Comparison of ENCODE assay signal across 9 cellular contexts in the genomic region with DNA sequence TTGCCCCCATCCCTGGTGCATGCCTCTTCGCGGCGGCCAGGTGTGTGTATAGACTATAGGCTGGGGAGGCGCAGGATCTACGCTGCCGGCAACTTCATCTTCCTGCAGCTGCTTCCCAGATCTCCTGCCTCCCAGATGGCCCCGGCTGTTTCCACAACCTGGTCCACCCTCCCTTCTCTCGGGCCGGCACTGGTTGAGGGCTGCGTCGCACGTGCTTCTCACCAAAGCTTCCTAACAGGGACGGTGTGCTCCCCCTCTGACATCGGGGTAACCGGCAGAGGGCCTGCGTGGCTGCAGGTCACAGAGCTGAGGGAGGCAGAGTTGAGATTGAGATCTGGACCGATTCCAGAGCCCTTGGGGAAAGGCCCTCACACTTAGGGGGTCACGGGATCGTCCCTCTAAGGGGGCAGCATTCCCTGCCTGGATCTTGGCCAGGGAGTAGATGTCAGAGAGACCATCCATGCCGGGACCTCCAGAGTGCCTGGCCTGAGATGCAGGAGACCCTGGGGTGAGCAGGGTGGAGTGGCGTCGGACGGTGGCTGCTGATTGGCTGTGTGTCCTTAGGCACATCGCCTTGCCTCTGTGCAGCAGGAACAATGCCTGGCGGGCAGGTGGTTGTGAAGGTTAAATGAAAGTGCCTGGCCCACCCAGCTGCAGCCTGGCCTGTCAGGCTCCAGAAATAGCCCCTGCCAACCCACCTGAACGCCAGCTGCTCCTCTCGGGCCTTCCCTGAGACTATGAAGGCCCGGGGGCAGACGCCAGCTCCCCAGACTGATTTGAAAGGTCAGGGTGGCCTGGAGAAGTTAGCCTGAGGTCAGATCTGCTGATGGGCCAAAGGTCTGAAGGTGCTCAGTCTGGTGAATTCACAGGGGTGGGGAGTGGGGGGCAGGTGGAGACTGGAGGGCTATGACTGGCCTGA. TPM values are rescaled to one million over a fixed set of nuclear protein-coding genes. Genes with fewer than 3 reads are reported as not detected.
DNase-seq lines count a peak whose midpoint lies in the region; ATAC-seq, FAIRE-seq and TF ChIP-seq lines count a peak whose summit lies in the region.
"Had no signal": no experiment of that assay in that cellular context is flagged by ENCODE, and none has a peak within 500 bp of the region (broad histone marks: within the 10 kb centered on the region; RNA-seq: fewer than 3 reads in every experiment).

No MANE protein-coding gene starts in this region.

- H3K36me3 ChIP-seq in H1 (ENCODE audit: control insufficient read depth in 2 of 4, insufficient read depth in 4 of 4, low read length in 3 of 4), result peaks cover 6 to 27% (median 14%) of the 10 kb centered on the region in 4 experiments; a peak in 7 of 8 replicates
- peaks cover 0 to 25% (median 5%) of the 10 kb centered on the region in 3 experiments for H3K36me3 ChIP-seq in naive thymus-derived CD4-positive, alpha-beta T cell (ENCODE audit: control insufficient read depth in 2 of 3, insufficient read depth in 3 of 3, low read length in 3 of 3)

- H3K27ac ChIP-seq in H1 (ENCODE audit: low read depth, low read length), result 0 out of 2 replicates have a peak overlapping the region, but pooled peaks have one; percentile 6
- H3K27ac ChIP-seq in naive thymus-derived CD4-positive, alpha-beta T cell (ENCODE audit: low read depth, low read length), result no peak overlapping the region
- H3K27ac ChIP-seq: C4-2B had no signal

- H3K56ac ChIP-seq in H1 (replicated peaks; ENCODE audit: insufficient read length, low read depth, low read length), result no peak overlapping the region

- no peak overlapping the region for H4K5ac ChIP-seq in H1 (ENCODE audit: insufficient read length, low read depth, low read length)

- H3K18ac ChIP-seq in H1 (ENCODE audit: extremely low read depth, low read length), result peak overlapping the region; percentile 73

- peak overlapping the region; percentile 43 for H4K8ac ChIP-seq in H1 (ENCODE audit: extremely low read depth, insufficient read depth, low read length)

- no peak overlapping the region for H3K4ac ChIP-seq in H1 (replicated peaks; ENCODE audit: insufficient read length, low read depth, low read length)

- no peaks in the 10 kb centered on the region for H3K27me3 Mint-ChIP-seq in stimulated activated memory B cell treated with anti-CD40 and anti-IgM and Interleukin-4, amounts not matched to agents 10 μg/mL and 1 μg/mL and 100 μg/mL, for 72 hours
- H3K27me3 Mint-ChIP-seq in mesothelial cell of epicardium (ENCODE audit: low read depth), result peaks cover 9% of the 10 kb centered on the region
- H3K27me3 Mint-ChIP-seq in naive thymus-derived CD4-positive, alpha-beta T cell, result no peaks in the 10 kb centered on the region

- peaks cover 0 to 12% (median 4%) of the 10 kb centered on the region in 4 experiments; a peak in 5 of 7 replicates for H3K4me1 ChIP-seq in H1 (replicated peaks in 1 of 4; ENCODE audit: control insufficient read depth in 3 of 4, insufficient read depth in 4 of 4, low read length in 3 of 4)
- no peaks in the 10 kb centered on the region for H3K4me1 ChIP-seq in naive thymus-derived CD4-positive, alpha-beta T cell (ENCODE audit: control insufficient read depth in 2 of 2, insufficient read depth in 2 of 2, low read length in 2 of 2)

- H2AK5ac ChIP-seq in H1 (ENCODE audit: low read depth, low read length), result no peak overlapping the region; the same call in 1 of the 2 replicates

- no peaks in the 10 kb centered on the region; the same call in 1 of the 2 replicates for H3K79me1 ChIP-seq in H1 (ENCODE audit: low read depth, low read length)

- H3K27me3 ChIP-seq in H1 (replicated peaks in 1 of 4; ENCODE audit: control insufficient read depth in 3 of 4, extremely low read depth in 1 of 4, insufficient read depth in 3 of 4, low read length in 3 of 4), result no peaks in the 10 kb centered on the region
- H3K27me3 ChIP-seq in naive thymus-derived CD4-positive, alpha-beta T cell (ENCODE audit: control insufficient read depth in 2 of 2, insufficient read depth in 2 of 2, low read length in 2 of 2), result no peaks in the 10 kb centered on the region

- ATAC-seq in Right ventricle myocardium superior (ENCODE audit: poor library complexity), result peak; percentile 21
- peak; percentile 37 for ATAC-seq in stimulated activated memory B cell treated with anti-CD40 and anti-IgM and Interleukin-4, amounts not matched to agents 10 μg/mL and 1 μg/mL and 100 μg/mL, for 72 hours
- ATAC-seq in naive thymus-derived CD4-positive, alpha-beta T cell, result no peak

- no peak for FAIRE-seq in H1 (lab: Jason Lieb, UNC)

- H2BK120ac ChIP-seq in H1 (replicated peaks; ENCODE audit: low read depth, low read length), result no peak overlapping the region

- H3K4me1 Mint-ChIP-seq in stimulated activated memory B cell treated with anti-CD40 and anti-IgM and Interleukin-4, amounts not matched to agents 10 μg/mL and 1 μg/mL and 100 μg/mL, for 72 hours, result peaks cover 31% of the 10 kb centered on the region
- no peaks in the 10 kb centered on the region for H3K4me1 Mint-ChIP-seq in mesothelial cell of epicardium
- H3K4me1 Mint-ChIP-seq in naive thymus-derived CD4-positive, alpha-beta T cell, result no peaks in the 10 kb centered on the region

- no peak overlapping the region for H2BK20ac ChIP-seq in H1 (ENCODE audit: low read length)

- peak overlapping the region; percentile 57 for H3K27ac Mint-ChIP-seq in stimulated activated memory B cell treated with anti-CD40 and anti-IgM and Interleukin-4, amounts not matched to agents 10 μg/mL and 1 μg/mL and 100 μg/mL, for 72 hours
- no peak overlapping the region for H3K27ac Mint-ChIP-seq in mesothelial cell of epicardium
- no peak overlapping the region for H3K27ac Mint-ChIP-seq in naive thymus-derived CD4-positive, alpha-beta T cell

- H3K23me2 ChIP-seq in H1 (ENCODE audit: low read depth, low read length), result 0 out of 2 replicates have a peak, but pooled peaks cover 2% of the 10 kb centered on the region

- H3K9me3 Mint-ChIP-seq in stimulated activated memory B cell treated with anti-CD40 and anti-IgM and Interleukin-4, amounts not matched to agents 10 μg/mL and 1 μg/mL and 100 μg/mL, for 72 hours, result no peaks in the 10 kb centered on the region
- H3K9me3 Mint-ChIP-seq in mesothelial cell of epicardium, result no peaks in the 10 kb centered on the region
- H3K9me3 Mint-ChIP-seq in naive thymus-derived CD4-positive, alpha-beta T cell, result no peaks in the 10 kb centered on the region

- intact Hi-C loops in Right ventricle myocardium superior (cut with DNase I) (no loop called here), cardiac septum (cut with DNase I) (loop anchor here (10.0 kb wide), 1 partner anchor 672 kb away; no protein-coding TSS in a partner anchor)
- intact Hi-C loops in naive thymus-derived CD4-positive, alpha-beta T cell (cut with micrococcal nuclease), result no loop called here

- peak in 1 of 2 experiments; percentile 72; a peak in 1 of 3 replicates for TF ChIP-seq EP300 in H1 (IDR thresholded peaks at IDR 0.05; ENCODE audit: borderline replicate concordance in 1 of 2, low read depth in 2 of 2, low read length in 2 of 2)

- TF ChIP-seq CTCF in H1 (IDR thresholded peaks at IDR 0.05; ENCODE audit: control extremely low read depth in 1 of 3, insufficient read depth in 1 of 3, low read depth in 1 of 3, low read length in 3 of 3) (peak in 1 of 3 experiments; percentile 13; a peak in 1 of 4 replicates), mesothelial cell of epicardium (IDR thresholded peaks at IDR 0.05; ENCODE audit: unreplicated experiment) (no peak)

- no peak overlapping the region for H2BK12ac ChIP-seq in H1 (ENCODE audit: low read depth, low read length)

- H4K91ac ChIP-seq in H1 (replicated peaks; ENCODE audit: insufficient read length, low read length), result no peak overlapping the region

- peak in 1 of 2 experiments; percentile 10; a peak in 1 of 4 replicates for TF ChIP-seq RAD21 in H1 (IDR thresholded peaks at IDR 0.05 in 1 of 2, conservative IDR thresholded peaks at IDR 0.05 in 1 of 2; ENCODE audit: low read depth in 2 of 2, low read length in 2 of 2)

- peak overlapping the region; percentile 16; the same call in 1 of the 2 replicates for H2BK5ac ChIP-seq in H1 (ENCODE audit: low read depth, low read length)

- DNase-seq in Right ventricle myocardium superior, result no peak
- no peak for DNase-seq in cardiac septum (ENCODE audit: low spot score)
- DNase-seq in NCI-H69 (lab: John Stamatoyannopoulos, UW), result peak; percentile 45
- DNase-seq in H1 (ENCODE audit: low read depth in 1 of 2, low spot score in 2 of 2), result peak in 1 of 2 experiments; percentile 78
- no peak for DNase-seq in cerebellar cortex (ENCODE audit: low spot score)
- DNase-seq in mesothelial cell of epicardium (ENCODE audit: low spot score in 2 of 2, unreplicated experiment in 2 of 2), result no peak
- no peak for DNase-seq in naive thymus-derived CD4-positive, alpha-beta T cell

- H3K14ac ChIP-seq in H1 (ENCODE audit: insufficient read length), result no peak overlapping the region

- H4K20me1 ChIP-seq in H1 (replicated peaks in 1 of 2; ENCODE audit: control insufficient read depth in 1 of 2, insufficient read depth in 2 of 2, low read length in 2 of 2), result peaks cover 3 to 5% of the 10 kb centered on the region in 2 experiments

- no peak overlapping the region for H2BK15ac ChIP-seq in H1 (ENCODE audit: low read length)

- H3K9me3 ChIP-seq in H1 (ENCODE audit: insufficient read depth in 2 of 2, low read depth in 1 of 2, low read length in 1 of 2), result no peaks in the 10 kb centered on the region
- H3K9me3 ChIP-seq in naive thymus-derived CD4-positive, alpha-beta T cell (ENCODE audit: control insufficient read depth in 2 of 3, low read length in 3 of 3), result no peaks in the 10 kb centered on the region

- CTCF ChIA-PET in H1 (lab: Charles Lee; ENCODE audit: partially characterized antibody), result interaction anchor here (1.3 to 14.5 kb wide), 3 partner anchors 16 to 25 kb away, joined by 3 to 168 read pairs (median 5); no protein-coding TSS in a partner anchor
- CTCF ChIA-PET in naive thymus-derived CD4-positive, alpha-beta T cell (lab: Charles Lee), result no interaction called here

- POLR2A ChIA-PET in H1 (lab: Charles Lee; ENCODE audit: partially characterized antibody), result interaction anchor here (0.6 to 5.8 kb wide), 13 partner anchors 9 to 914 kb away, joined by 3 to 44 read pairs (median 6); partner anchors contain the start of gene SRM
- POLR2A ChIA-PET in naive thymus-derived CD4-positive, alpha-beta T cell (lab: Charles Lee), result interaction anchor here (1.2 kb wide), 1 partner anchor 8 kb away, joined by 3 read pairs; no protein-coding TSS in a partner anchor

- H3K4me2 ChIP-seq in H1 (ENCODE audit: insufficient read depth in 1 of 2, low read depth in 2 of 2, low read length in 2 of 2), result peak overlapping the region; percentile 7 to 52; a peak in 3 of 4 replicates

- no peak overlapping the region for H2AFZ ChIP-seq in H1 (ENCODE audit: low read length)

- H3K79me2 ChIP-seq in H1 (ENCODE audit: control insufficient read depth in 1 of 2, insufficient read depth in 2 of 2, low read length in 2 of 2), result no peaks in the 10 kb centered on the region

- peaks cover 30% of the 10 kb centered on the region for H3K36me3 Mint-ChIP-seq in stimulated activated memory B cell treated with anti-CD40 and anti-IgM and Interleukin-4, amounts not matched to agents 10 μg/mL and 1 μg/mL and 100 μg/mL, for 72 hours
- peaks cover 3% of the 10 kb centered on the region for H3K36me3 Mint-ChIP-seq in mesothelial cell of epicardium
- H3K36me3 Mint-ChIP-seq in naive thymus-derived CD4-positive, alpha-beta T cell, result peaks cover 0 to 7% (median 0%) of the 10 kb centered on the region in 5 donors

- peak in 1 of 2 experiments; percentile 18; a peak in 2 of 3 replicates for TF ChIP-seq POLR2A in H1 (IDR thresholded peaks at IDR 0.05; ENCODE audit: control extremely low read depth in 1 of 2, low read depth in 2 of 2, low read length in 2 of 2)

- WGBS in H1 (ENCODE audit: extremely low coverage in 1 of 2, insufficient coverage in 1 of 2, insufficient read length in 1 of 2, insufficient replicate concordance in 2 of 2, low coverage in 1 of 2, low lambda C conversion rate in 2 of 2, missing lambda C conversion rate in 1 of 2), 2 experiments, result 54% methylated on average over 29 of the region's 29 CpGs; no CpG with 5 or more reads in 1 of the 2 experiments

- no peak overlapping the region; a peak in 1 of 8 replicates for H3K4me3 ChIP-seq in H1 (ENCODE audit: extremely low read depth in 1 of 4, insufficient read depth in 2 of 4, low read depth in 3 of 4, low read length in 4 of 4)
- no peak overlapping the region for H3K4me3 ChIP-seq in naive thymus-derived CD4-positive, alpha-beta T cell (ENCODE audit: low read length)

- H3K9ac ChIP-seq in H1 (replicated peaks in 1 of 4; ENCODE audit: extremely low read depth in 1 of 4, low read depth in 3 of 4, low read length in 3 of 4), result no peak overlapping the region; a peak in 1 of 7 replicates

- no peak overlapping the region for H3K4me3 Mint-ChIP-seq in stimulated activated memory B cell treated with anti-CD40 and anti-IgM and Interleukin-4, amounts not matched to agents 10 μg/mL and 1 μg/mL and 100 μg/mL, for 72 hours
- no peak overlapping the region for H3K4me3 Mint-ChIP-seq in mesothelial cell of epicardium
- no peak overlapping the region for H3K4me3 Mint-ChIP-seq in naive thymus-derived CD4-positive, alpha-beta T cell

- H3K23ac ChIP-seq in H1 (ENCODE audit: insufficient read length), result no peak overlapping the region

RNA-seq across cellular contexts. Expression of gene MASP2, which starts 6.1 kb away (rescaled TPM):
- total RNA-seq in Right ventricle myocardium superior, result not detected
- not detected for total RNA-seq in cardiac septum
- total RNA-seq in H1 (2021; fragmentation: NEBNext Ultra II Directional; extraction: Animal tissue kit (Norgen Biotek cat#: 25700)), result 0.90 and 1.2 TPM in 2 replicates
- 0.54 and 0.78 TPM in 2 replicates for polyA plus RNA-seq in H1 (2011; rRNA removed)
- polyA plus RNA-seq in H1 (2011; cell fraction: cytosol; rRNA removed), result 0.43 TPM
- 2.1 TPM for polyA plus RNA-seq in H1 (2011; cell fraction: nucleus; rRNA removed)
- 2.7 to 2.9 TPM (median 2.8 TPM) in 4 replicates for polyA plus RNA-seq in H1 (2012, experiment 1 of 2)
- polyA plus RNA-seq in H1 (2012, experiment 2 of 2), result 0.77 TPM
- 0.61 TPM for polyA plus RNA-seq in H1 (2013, experiment 1 of 2)
- polyA plus RNA-seq in H1 (2013, experiment 2 of 2), result 0.72 TPM
- polyA minus RNA-seq in H1 (2011; rRNA and poly(A)+ RNA removed), result 0.29 and 0.63 TPM in 2 replicates
- not detected for polyA minus RNA-seq in H1 (2011; cell fraction: cytosol; rRNA and poly(A)+ RNA removed)
- 1.2 TPM for polyA minus RNA-seq in H1 (2011; cell fraction: nucleus; rRNA and poly(A)+ RNA removed)
- total RNA-seq in mesothelial cell of epicardium, result 0.09 to 0.20 TPM in 2 of 3 replicates, not detected in the other
- under 1 TPM in 1 of 5 experiments, not detected in 4; 0.72 TPM for total RNA-seq in naive thymus-derived CD4-positive, alpha-beta T cell
- under 1 TPM in 1 of 2 donors, not detected in 1; 0.13 TPM for polyA plus RNA-seq in naive thymus-derived CD4-positive, alpha-beta T cell

RNA-seq across cellular contexts. Expression of gene SRM, which starts 6.7 kb away (rescaled TPM):
- total RNA-seq in Right ventricle myocardium superior, result 47.2 TPM
- total RNA-seq in cardiac septum, result 58.0 TPM
- total RNA-seq in H1 (2021; fragmentation: NEBNext Ultra II Directional; extraction: Animal tissue kit (Norgen Biotek cat#: 25700)), result 206 and 208 TPM in 2 replicates
- polyA plus RNA-seq in H1 (2011; rRNA removed), result 110 and 182 TPM in 2 replicates
- polyA plus RNA-seq in H1 (2011; cell fraction: cytosol; rRNA removed), result 94.1 TPM
- 133 TPM for polyA plus RNA-seq in H1 (2011; cell fraction: nucleus; rRNA removed)
- polyA plus RNA-seq in H1 (2012, experiment 1 of 2), result 123 to 274 TPM (median 235 TPM) in 4 replicates
- polyA plus RNA-seq in H1 (2012, experiment 2 of 2), result 289 TPM
- polyA plus RNA-seq in H1 (2013, experiment 1 of 2), result 291 TPM
- polyA plus RNA-seq in H1 (2013, experiment 2 of 2), result 264 TPM
- 78.0 and 108 TPM in 2 replicates for polyA minus RNA-seq in H1 (2011; rRNA and poly(A)+ RNA removed)
- 134 TPM for polyA minus RNA-seq in H1 (2011; cell fraction: cytosol; rRNA and poly(A)+ RNA removed)
- polyA minus RNA-seq in H1 (2011; cell fraction: nucleus; rRNA and poly(A)+ RNA removed), result 86.5 TPM
- total RNA-seq in mesothelial cell of epicardium, result 61.4 to 62.1 TPM (median 61.7 TPM) in 3 replicates
- 100 to 1,000 TPM in 1 of 5 experiments, 10 to 100 TPM in 4; 30.9 to 116 (median 44.1) TPM for total RNA-seq in naive thymus-derived CD4-positive, alpha-beta T cell
- 100 to 1,000 TPM in 1 of 2 donors, 10 to 100 TPM in 1; 75.6 to 128 TPM for polyA plus RNA-seq in naive thymus-derived CD4-positive, alpha-beta T cell

RNA-seq across cellular contexts. Expression of gene TARDBP, which starts 40.6 kb away (rescaled TPM):
- total RNA-seq in Right ventricle myocardium superior (106 TPM), cardiac septum (102 TPM), mesothelial cell of epicardium (175 to 184 TPM (median 179 TPM) in 3 replicates)
- total RNA-seq in H1 (2021; fragmentation: NEBNext Ultra II Directional; extraction: Animal tissue kit (Norgen Biotek cat#: 25700)), result 232 and 240 TPM in 2 replicates
- 121 and 144 TPM in 2 replicates for polyA plus RNA-seq in H1 (2011; rRNA removed)
- 216 TPM for polyA plus RNA-seq in H1 (2011; cell fraction: cytosol; rRNA removed)
- 92.6 TPM for polyA plus RNA-seq in H1 (2011; cell fraction: nucleus; rRNA removed)
- polyA plus RNA-seq in H1 (2012, experiment 1 of 2), result 239 to 401 TPM (median 318 TPM) in 4 replicates
- polyA plus RNA-seq in H1 (2012, experiment 2 of 2), result 40.2 TPM
- polyA plus RNA-seq in H1 (2013, experiment 1 of 2), result 183 TPM
- 175 TPM for polyA plus RNA-seq in H1 (2013, experiment 2 of 2)
- 122 and 124 TPM in 2 replicates for polyA minus RNA-seq in H1 (2011; rRNA and poly(A)+ RNA removed)
- 148 TPM for polyA minus RNA-seq in H1 (2011; cell fraction: cytosol; rRNA and poly(A)+ RNA removed)
- polyA minus RNA-seq in H1 (2011; cell fraction: nucleus; rRNA and poly(A)+ RNA removed), result 132 TPM
- 100 to 1,000 TPM; 114 to 196 (median 174) TPM for total RNA-seq in naive thymus-derived CD4-positive, alpha-beta T cell
- polyA plus RNA-seq in naive thymus-derived CD4-positive, alpha-beta T cell, result 10 to 100 TPM; 55.0 to 80.4 TPM

RNA-seq across cellular contexts. Expression of gene EXOSC10, which starts 46.6 kb away (rescaled TPM):
- total RNA-seq in Right ventricle myocardium superior, result 15.8 TPM
- total RNA-seq in cardiac septum, result 22.5 TPM
- total RNA-seq in H1 (2021; fragmentation: NEBNext Ultra II Directional; extraction: Animal tissue kit (Norgen Biotek cat#: 25700)), result 77.3 and 86.1 TPM in 2 replicates
- polyA plus RNA-seq in H1 (2011; rRNA removed), result 44.1 and 57.9 TPM in 2 replicates
- polyA plus RNA-seq in H1 (2011; cell fraction: cytosol; rRNA removed), result 71.8 TPM
- polyA plus RNA-seq in H1 (2011; cell fraction: nucleus; rRNA removed), result 104 TPM
- polyA plus RNA-seq in H1 (2012, experiment 1 of 2), result 68.8 to 78.7 TPM (median 73.7 TPM) in 4 replicates
- polyA plus RNA-seq in H1 (2012, experiment 2 of 2), result 13.8 TPM
- 55.9 TPM for polyA plus RNA-seq in H1 (2013, experiment 1 of 2)
- polyA plus RNA-seq in H1 (2013, experiment 2 of 2), result 52.2 TPM
- polyA minus RNA-seq in H1 (2011; rRNA and poly(A)+ RNA removed), result 66.7 and 90.4 TPM in 2 replicates
- 33.6 TPM for polyA minus RNA-seq in H1 (2011; cell fraction: cytosol; rRNA and poly(A)+ RNA removed)
- polyA minus RNA-seq in H1 (2011; cell fraction: nucleus; rRNA and poly(A)+ RNA removed), result 74.2 TPM
- total RNA-seq in mesothelial cell of epicardium, result 68.1 to 76.9 TPM (median 73.7 TPM) in 3 replicates
- total RNA-seq in naive thymus-derived CD4-positive, alpha-beta T cell, result 10 to 100 TPM; 72.0 to 83.4 (median 80.9) TPM
- 10 to 100 TPM; 33.9 to 55.1 TPM for polyA plus RNA-seq in naive thymus-derived CD4-positive, alpha-beta T cell
